Comparison of ENCODE assay signal across 8 cellular contexts in the genomic region with DNA sequence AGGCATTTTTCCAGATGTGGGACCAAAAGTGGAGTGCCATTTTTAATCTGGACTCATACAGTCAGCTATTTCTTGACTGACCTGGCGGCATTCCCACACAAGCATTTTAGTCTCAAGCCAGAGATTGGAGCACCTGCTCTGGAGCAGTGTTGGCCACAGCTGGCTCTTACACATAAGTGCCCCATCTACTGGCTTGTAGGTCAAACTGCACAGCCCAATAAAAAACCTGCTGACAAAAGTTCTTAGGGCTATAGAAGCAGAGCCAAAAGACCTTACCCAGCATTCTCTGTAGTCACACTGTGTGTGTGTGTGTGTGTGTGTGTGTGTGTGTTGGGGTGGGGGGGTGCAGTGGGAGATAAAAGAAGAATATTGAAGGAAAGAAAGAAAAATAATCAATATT. TPM values are rescaled to one million over a fixed set of nuclear protein-coding genes. Genes with fewer than 3 reads are reported as not detected.
A peak's percentile ranks its signal among the peaks of the same experiment; 100 is the strongest.
DNase-seq lines count a peak whose midpoint lies in the region; ATAC-seq and TF ChIP-seq lines count a peak whose summit lies in the region.

No MANE protein-coding gene starts in this region.

- no peak for TF ChIP-seq POLR2A in ovary (IDR thresholded peaks at IDR 0.05)

- H3K27ac ChIP-seq in ovary: no peak overlapping the region

- no peaks in the 10 kb centered on the region for H3K9me3 ChIP-seq in ovary

- TF ChIP-seq EP300 in ovary (IDR thresholded peaks at IDR 0.05): no peak

- no peaks in the 10 kb centered on the region for H3K27me3 ChIP-seq in ovary

- no peaks in the 10 kb centered on the region for H3K36me3 ChIP-seq in ovary

- no peak for TF ChIP-seq CTCF in ovary (IDR thresholded peaks at IDR 0.05)

- H3K4me3 ChIP-seq in ovary: no peak overlapping the region

- ATAC-seq in GM19438 (IDR thresholded peaks at IDR 0.05; ENCODE audit: low read depth, unreplicated experiment): peak; percentile 85
- peak; percentile 63 for ATAC-seq in HG03457 (IDR thresholded peaks at IDR 0.05; ENCODE audit: unreplicated experiment)

- intact Hi-C loops in ovary (cut with DNase I): no loop called here

- peak; percentile 67 for DNase-seq in ELR (ENCODE audit: low read depth)
- DNase-seq in SW480 (ENCODE audit: low spot score): peak; percentile 22
- peak; percentile 56 for DNase-seq in iris pigment epithelial cell (ENCODE audit: low read depth)
- DNase-seq in NCI-H526 treated with DMSO at 0.1 percent for 48 hours (lab: John Stamatoyannopoulos, UW): no peak
- no peak for DNase-seq in ovary
- no peak for DNase-seq in NCI-H1048 (lab: John Stamatoyannopoulos, UW)

- WGBS in ovary, 3 donors: 33 to 70% (median 35%) methylated on average over 1 of the region's 1 CpG

- no peaks in the 10 kb centered on the region for H3K4me1 ChIP-seq in ovary (ENCODE audit: insufficient read depth)

RNA-seq across cellular contexts. Expression of gene SENP6, which starts 38.6 kb away (rescaled TPM):
- total RNA-seq in ovary: 100 to 1,000 TPM; 108 to 158 (median 134) TPM
- 10 to 100 TPM; 43.0 to 57.1 TPM for polyA plus RNA-seq in ovary

Comparison
In these comparisons a context has a peak if more than half of its experiments do, and no peak if none do; other contexts are left out.
1. DNase-seq: peak in ELR (single experiment), SW480 (single experiment) and iris pigment epithelial cell (single experiment); none in NCI-H526 treated with DMSO at 0.1 percent for 48 hours (single experiment), ovary (0 of 5) and NCI-H1048 (single experiment).